In genomic region chr6:154457881-154458284, GRCh38 we compare ENCODE assay signal across 12 cellular contexts. TPM values are rescaled to one million over a fixed set of nuclear protein-coding genes. Genes with fewer than 3 reads are reported as not detected.
A peak's percentile ranks its signal among the peaks of the same experiment; 100 is the strongest.
DNase-seq lines count a peak whose midpoint lies in the region; ATAC-seq and TF ChIP-seq lines count a peak whose summit lies in the region.
"Had no signal": no experiment of that assay in that cellular context is flagged by ENCODE, and none has a peak within 500 bp of the region (broad histone marks: within the 10 kb centered on the region; RNA-seq: fewer than 3 reads in every experiment).

No MANE protein-coding gene starts in this region.

- H3K9me2 ChIP-seq in hepatocyte (replicated peaks; ENCODE audit: insufficient read depth) = no peaks in the 10 kb centered on the region

- no peaks in the 10 kb centered on the region for H3K27me3 Mint-ChIP-seq in type B pancreatic cell
- peaks cover 4% of the 10 kb centered on the region for H3K27me3 Mint-ChIP-seq in activated T-cell treated with anti-CD3 and anti-CD28 coated beads, Interleukin-2, amount 50 U/mL, for 4 hours (ENCODE audit: low read depth)
- H3K27me3 Mint-ChIP-seq in activated naive CD8-positive, alpha-beta T cell treated with anti-CD3 and anti-CD28 coated beads for 36 hours = peaks cover 4% of the 10 kb centered on the region

- intact Hi-C loops in left ventricle myocardium superior (cut with micrococcal nuclease) = no loop called here
- intact Hi-C loops in left ventricle myocardium inferior (cut with micrococcal nuclease) = no loop called here

- no peaks in the 10 kb centered on the region for H3K9me3 Mint-ChIP-seq in type B pancreatic cell
- H3K9me3 Mint-ChIP-seq in activated T-cell treated with anti-CD3 and anti-CD28 coated beads, Interleukin-2, amount 50 U/mL, for 4 hours = no peaks in the 10 kb centered on the region
- no peaks in the 10 kb centered on the region for H3K9me3 Mint-ChIP-seq in activated naive CD8-positive, alpha-beta T cell treated with anti-CD3 and anti-CD28 coated beads for 36 hours
- H3K9me3 Mint-ChIP-seq: central memory CD8-positive, alpha-beta T cell had no signal

- ATAC-seq in left ventricle myocardium superior = peak; percentile 42
- ATAC-seq in activated T-cell treated with anti-CD3 and anti-CD28 coated beads, Interleukin-2, amount 50 U/mL, for 4 hours = no peak
- ATAC-seq: left lung had no signal

- H3K27ac Mint-ChIP-seq in type B pancreatic cell = peak overlapping the region; percentile 43
- no peak overlapping the region for H3K27ac Mint-ChIP-seq in activated naive CD8-positive, alpha-beta T cell treated with anti-CD3 and anti-CD28 coated beads for 36 hours

- H3K36me3 ChIP-seq in left ventricle myocardium inferior (no peaks in the 10 kb centered on the region), hepatocyte (replicated peaks; ENCODE audit: insufficient read depth, low read depth) (no peaks in the 10 kb centered on the region)
- H3K36me3 ChIP-seq: left lung, vagina had no signal

- peaks cover 44% of the 10 kb centered on the region for H4K20me1 ChIP-seq in hepatocyte (ENCODE audit: insufficient read depth, poor library complexity, severe bottlenecking)

- DNase-seq in left ventricle myocardium superior (no peak), left ventricle myocardium inferior (no peak), RPMI8226 (peak; percentile 28), hepatocyte (ENCODE audit: low spot score) (no peak), type B pancreatic cell (ENCODE audit: extremely low spot score, unreplicated experiment) (no peak), NCI-H187 treated with DMSO at 0.1 percent for 48 hours (lab: John Stamatoyannopoulos, UW) (no peak)
- DNase-seq in activated T-cell treated with anti-CD3 and anti-CD28 coated beads, Interleukin-2, amount 50 U/mL, for 4 hours = no peak
- DNase-seq in activated naive CD8-positive, alpha-beta T cell treated with anti-CD3 and anti-CD28 coated beads for 36 hours = no peak
- DNase-seq: KBM-7, left lung had no signal

- H3K79me2 ChIP-seq in hepatocyte = peaks cover 94% of the 10 kb centered on the region

- H3K4me1 ChIP-seq in left ventricle myocardium inferior (peaks cover 48% of the 10 kb centered on the region), hepatocyte (ENCODE audit: insufficient read depth) (peaks cover 14% of the 10 kb centered on the region)
- H3K4me1 ChIP-seq: left lung had no signal

- no peak for TF ChIP-seq CTCF in left ventricle myocardium inferior (IDR thresholded peaks at IDR 0.05; ENCODE audit: borderline replicate concordance)
- peak; percentile 21 for TF ChIP-seq CTCF in hepatocyte (IDR thresholded peaks at IDR 0.05; ENCODE audit: poor library complexity)
- no peak for TF ChIP-seq CTCF in type B pancreatic cell (conservative IDR thresholded peaks at IDR 0.05)

- H3K4me2 ChIP-seq in hepatocyte = no peak overlapping the region

- H3K4me1 Mint-ChIP-seq in type B pancreatic cell (ENCODE audit: unreplicated experiment) = peaks cover 42% of the 10 kb centered on the region
- H3K4me1 Mint-ChIP-seq in activated T-cell treated with anti-CD3 and anti-CD28 coated beads, Interleukin-2, amount 50 U/mL, for 4 hours (ENCODE audit: low read depth) = peaks cover 4% of the 10 kb centered on the region
- peaks cover 6% of the 10 kb centered on the region for H3K4me1 Mint-ChIP-seq in activated naive CD8-positive, alpha-beta T cell treated with anti-CD3 and anti-CD28 coated beads for 36 hours

- H3K4me3 Mint-ChIP-seq in type B pancreatic cell = peak overlapping the region; percentile 54
- H3K4me3 Mint-ChIP-seq in activated T-cell treated with anti-CD3 and anti-CD28 coated beads, Interleukin-2, amount 50 U/mL, for 4 hours = no peak overlapping the region
- no peak overlapping the region for H3K4me3 Mint-ChIP-seq in activated naive CD8-positive, alpha-beta T cell treated with anti-CD3 and anti-CD28 coated beads for 36 hours
- H3K4me3 Mint-ChIP-seq: central memory CD8-positive, alpha-beta T cell had no signal

- peaks cover 6% of the 10 kb centered on the region for H3K36me3 Mint-ChIP-seq in type B pancreatic cell
- H3K36me3 Mint-ChIP-seq in activated T-cell treated with anti-CD3 and anti-CD28 coated beads, Interleukin-2, amount 50 U/mL, for 4 hours (ENCODE audit: insufficient read depth) = no peaks in the 10 kb centered on the region
- H3K36me3 Mint-ChIP-seq in activated naive CD8-positive, alpha-beta T cell treated with anti-CD3 and anti-CD28 coated beads for 36 hours = no peaks in the 10 kb centered on the region

- H3K27ac ChIP-seq in left ventricle myocardium inferior (replicated peaks) = no peak overlapping the region
- no peak overlapping the region for H3K27ac ChIP-seq in hepatocyte
- H3K27ac ChIP-seq: left lung had no signal

- H3K27me3 ChIP-seq in left ventricle myocardium inferior (ENCODE audit: low read depth) (no peaks in the 10 kb centered on the region), hepatocyte (no peaks in the 10 kb centered on the region)
- H3K27me3 ChIP-seq: left lung, vagina had no signal

- whole genome bisulfite sequencing in hepatocyte (ENCODE audit: low lambda C conversion rate, missing lambda C conversion rate) = 55% methylated on average over 5 of the region's 5 CpGs

- no peak overlapping the region for H3K4me3 ChIP-seq in left ventricle myocardium inferior
- no peak overlapping the region for H3K4me3 ChIP-seq in hepatocyte
- H3K4me3 ChIP-seq: left lung, vagina had no signal

- no peaks in the 10 kb centered on the region for H3K9me3 ChIP-seq in left ventricle myocardium inferior (replicated peaks)
- H3K9me3 ChIP-seq in hepatocyte (ENCODE audit: low read depth) = no peaks in the 10 kb centered on the region
- H3K9me3 ChIP-seq: left lung, vagina had no signal

- H2AFZ ChIP-seq in hepatocyte = no peak overlapping the region

RNA-seq across cellular contexts. Expression of gene CNKSR3, which starts 52.6 kb away (rescaled TPM):
- total RNA-seq in left ventricle myocardium superior (20.6 TPM), left ventricle myocardium inferior (20.3 TPM), hepatocyte (21.8 and 23.9 TPM in 2 replicates), type B pancreatic cell (ENCODE audit: low replicate concordance) (18.4 and 31.0 TPM in 2 replicates)
- polyA plus RNA-seq in hepatocyte = 22.4 and 27.4 TPM in 2 replicates
- total RNA-seq in activated T-cell treated with anti-CD3 and anti-CD28 coated beads, Interleukin-2, amount 50 U/mL, for 4 hours = 1 to 10 TPM in 1 of 3 donors, under 1 TPM in 2; 0.08 to 1.3 (median 0.29) TPM
- 1 to 10 TPM; 1.1 to 1.3 TPM for total RNA-seq in activated naive CD8-positive, alpha-beta T cell treated with anti-CD3 and anti-CD28 coated beads for 36 hours
